ENCODE assay signal across 8 cellular contexts in the genomic region with DNA sequence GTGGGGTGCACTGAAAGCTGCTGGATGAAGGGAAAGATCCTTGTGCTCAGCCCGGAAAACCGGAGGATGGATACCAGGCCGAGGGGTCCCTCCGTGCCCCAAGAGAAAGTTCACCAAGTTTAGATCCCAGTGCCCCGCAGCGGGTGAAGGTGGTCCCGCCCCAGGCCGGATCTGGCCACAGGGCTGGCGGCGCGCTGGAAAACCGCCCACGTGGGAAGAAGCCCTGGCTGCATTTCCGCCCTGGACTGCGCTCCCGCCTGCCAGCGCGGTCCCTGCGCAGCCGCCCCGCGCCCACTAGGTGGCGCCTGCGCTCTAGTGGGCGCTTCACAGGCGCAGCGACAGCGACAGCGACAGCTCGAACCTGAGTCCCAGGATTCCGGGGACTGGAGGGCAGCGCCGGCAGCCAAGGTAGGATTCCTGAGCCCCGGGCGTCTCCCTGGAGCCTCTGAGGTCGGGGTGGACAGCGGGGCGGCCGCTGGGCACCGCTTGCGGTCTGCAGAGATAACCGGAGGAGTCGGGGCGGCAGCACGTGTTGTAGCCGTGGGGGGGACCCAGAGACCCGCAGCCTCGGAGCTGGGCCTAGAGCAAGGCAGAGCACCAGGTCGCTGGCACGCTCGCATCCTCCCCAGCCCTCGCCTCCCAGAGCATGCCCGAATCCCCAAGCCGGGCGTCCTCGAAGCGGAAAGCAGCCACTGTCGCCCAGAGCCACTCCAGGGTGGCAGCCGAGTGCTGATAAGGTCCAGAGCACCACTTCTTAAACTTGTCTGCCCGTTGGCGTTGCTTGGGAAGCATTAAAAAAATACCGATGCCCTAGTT. TPM values are rescaled to one million over a fixed set of nuclear protein-coding genes. Genes with fewer than 3 reads are reported as not detected.
DNase-seq lines count a peak whose midpoint lies in the region; ATAC-seq, FAIRE-seq and TF ChIP-seq lines count a peak whose summit lies in the region.

A gene with protein sequence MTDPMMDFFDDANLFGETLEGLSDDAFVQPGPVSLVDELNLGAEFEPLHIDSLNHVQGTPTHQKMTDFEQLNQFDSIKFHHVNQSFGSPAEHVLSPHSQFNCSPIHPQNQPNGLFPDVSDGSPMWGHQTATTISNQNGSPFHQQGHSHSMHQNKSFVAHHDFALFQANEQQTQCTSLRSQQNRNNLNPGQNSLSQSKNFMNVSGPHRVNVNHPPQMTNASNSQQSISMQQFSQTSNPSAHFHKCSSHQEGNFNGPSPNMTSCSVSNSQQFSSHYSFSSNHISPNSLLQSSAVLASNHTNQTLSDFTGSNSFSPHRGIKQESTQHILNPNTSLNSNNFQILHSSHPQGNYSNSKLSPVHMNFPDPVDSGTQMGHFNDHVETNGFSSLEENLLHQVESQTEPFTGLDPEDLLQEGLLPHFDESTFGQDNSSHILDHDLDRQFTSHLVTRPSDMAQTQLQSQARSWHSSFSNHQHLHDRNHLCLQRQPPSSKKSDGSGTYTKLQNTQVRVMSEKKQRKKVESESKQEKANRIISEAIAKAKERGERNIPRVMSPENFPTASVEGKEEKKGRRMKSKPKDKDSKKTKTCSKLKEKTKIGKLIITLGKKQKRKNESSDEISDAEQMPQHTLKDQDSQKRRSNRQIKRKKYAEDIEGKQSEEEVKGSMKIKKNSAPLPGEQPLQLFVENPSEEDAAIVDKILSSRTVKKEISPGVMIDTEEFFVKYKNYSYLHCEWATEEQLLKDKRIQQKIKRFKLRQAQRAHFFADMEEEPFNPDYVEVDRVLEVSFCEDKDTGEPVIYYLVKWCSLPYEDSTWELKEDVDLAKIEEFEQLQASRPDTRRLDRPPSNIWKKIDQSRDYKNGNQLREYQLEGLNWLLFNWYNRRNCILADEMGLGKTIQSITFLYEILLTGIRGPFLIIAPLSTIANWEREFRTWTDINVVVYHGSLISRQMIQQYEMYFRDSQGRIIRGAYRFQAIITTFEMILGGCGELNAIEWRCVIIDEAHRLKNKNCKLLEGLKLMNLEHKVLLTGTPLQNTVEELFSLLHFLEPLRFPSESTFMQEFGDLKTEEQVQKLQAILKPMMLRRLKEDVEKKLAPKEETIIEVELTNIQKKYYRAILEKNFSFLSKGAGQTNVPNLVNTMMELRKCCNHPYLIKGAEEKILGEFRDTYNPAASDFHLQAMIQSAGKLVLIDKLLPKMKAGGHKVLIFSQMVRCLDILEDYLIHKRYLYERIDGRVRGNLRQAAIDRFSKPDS (N-terminal part only) (plus strand): TSS at position 322 of the 816 bp plus-strand sequence. CDS start 101,099 bp downstream, outside the sequence.

- no peaks in the 10 kb centered on the region for H3K9me3 Mint-ChIP-seq in nephron progenitor cell
- no peaks in the 10 kb centered on the region for H3K9me3 Mint-ChIP-seq in stimulated activated naive CD8-positive, alpha-beta T cell treated with anti-CD3 and anti-CD28 coated beads, Interleukin-15, amount 100 ng/mL, for 72 hours

- ATAC-seq in stimulated activated naive CD8-positive, alpha-beta T cell treated with anti-CD3 and anti-CD28 coated beads, Interleukin-15, amount 100 ng/mL, for 72 hours: peak; percentile 90

- H3K36me3 ChIP-seq in Loucy (ENCODE audit: insufficient read depth, low read length): no peaks in the 10 kb centered on the region

- TF ChIP-seq CTCF in Loucy (conservative IDR thresholded peaks at IDR 0.05; ENCODE audit: low read length): peak; percentile 92
- peak; percentile 93 for TF ChIP-seq CTCF in fibroblast of the aortic adventitia (IDR thresholded peaks at IDR 0.05; ENCODE audit: insufficient read depth, low read length)
- peak; percentile 98 for TF ChIP-seq CTCF in nephron progenitor cell (IDR thresholded peaks at IDR 0.05)

- peak within 1 kb of the TSS; percentile 90 for H3K4me3 Mint-ChIP-seq in nephron progenitor cell
- H3K4me3 Mint-ChIP-seq in stimulated activated naive CD8-positive, alpha-beta T cell treated with anti-CD3 and anti-CD28 coated beads, Interleukin-15, amount 100 ng/mL, for 72 hours: peak within 1 kb of the TSS; percentile 88 to 94

- H3K36me3 Mint-ChIP-seq in nephron progenitor cell (ENCODE audit: low read depth): no peaks in the 10 kb centered on the region

- peaks cover 5% of the 10 kb centered on the region for H3K27me3 Mint-ChIP-seq in nephron progenitor cell (ENCODE audit: low read depth, poor library complexity)
- peaks cover 13% of the 10 kb centered on the region for H3K27me3 Mint-ChIP-seq in stimulated activated naive CD8-positive, alpha-beta T cell treated with anti-CD3 and anti-CD28 coated beads, Interleukin-15, amount 100 ng/mL, for 72 hours

- no peaks in the 10 kb centered on the region for H4K20me1 ChIP-seq in Loucy (ENCODE audit: insufficient read depth, low read length, poor library complexity, severe bottlenecking)

- no peak for FAIRE-seq in H54 (lab: Jason Lieb, UNC)

- H3K4me2 ChIP-seq in Loucy (ENCODE audit: low read depth, low read length, poor library complexity, severe bottlenecking): peak within 1 kb of the TSS; percentile 88

- H3K9ac ChIP-seq in Loucy (ENCODE audit: low read depth, low read length, poor library complexity, severe bottlenecking): peak within 1 kb of the TSS; percentile 90

- H3K4me3 ChIP-seq in Loucy (ENCODE audit: low read length, poor library complexity, severe bottlenecking) (peak within 1 kb of the TSS; percentile 83), fibroblast of the aortic adventitia (ENCODE audit: low read depth, low read length) (peak within 1 kb of the TSS; percentile 86)

- H3F3A ChIP-seq in Loucy (ENCODE audit: low read depth): no peaks in the 10 kb centered on the region

- TF ChIP-seq POLR2A in H54 (IDR thresholded peaks at IDR 0.05; ENCODE audit: low read depth, low read length): peak; percentile 18; the same call in 1 of the 2 replicates

- peaks cover 23% of the 10 kb centered on the region for H3K79me2 ChIP-seq in Loucy (ENCODE audit: insufficient read depth, low read length)

- H3K4me1 Mint-ChIP-seq in nephron progenitor cell: peaks cover 34% of the 10 kb centered on the region
- peaks cover 42% of the 10 kb centered on the region for H3K4me1 Mint-ChIP-seq in stimulated activated naive CD8-positive, alpha-beta T cell treated with anti-CD3 and anti-CD28 coated beads, Interleukin-15, amount 100 ng/mL, for 72 hours

- H2AFZ ChIP-seq in Loucy (ENCODE audit: low read length): peak within 1 kb of the TSS; percentile 99

- H3K27ac Mint-ChIP-seq in nephron progenitor cell: peak within 1 kb of the TSS; percentile 97
- H3K27ac Mint-ChIP-seq in stimulated activated naive CD8-positive, alpha-beta T cell treated with anti-CD3 and anti-CD28 coated beads, Interleukin-15, amount 100 ng/mL, for 72 hours: peak within 1 kb of the TSS; percentile 93 to 94

- no peaks in the 10 kb centered on the region for H3K9me2 ChIP-seq in Loucy (replicated peaks; ENCODE audit: low read depth, low read length)

- DNase-seq in ELR (ENCODE audit: low read depth): peak; percentile 87
- DNase-seq in H54 (ENCODE audit: insufficient read length, low spot score): peak; percentile 74
- DNase-seq in SHP77 (lab: John Stamatoyannopoulos, UW): peak; percentile 75 to 83
- peak; percentile 63 for DNase-seq in activated effector memory CD4-positive, alpha-beta T cell treated with Interleukin-2 at 50 U/mL for 16 hours
- DNase-seq in fibroblast of the aortic adventitia (ENCODE audit: low read depth): peak; percentile 82
- peak; percentile 86 for DNase-seq in nephron progenitor cell
- peak; percentile 78 to 82 for DNase-seq in stimulated activated naive CD8-positive, alpha-beta T cell treated with anti-CD3 and anti-CD28 coated beads, Interleukin-15, amount 100 ng/mL, for 72 hours

- H3K4me1 ChIP-seq in Loucy (ENCODE audit: insufficient read depth, low read length, poor library complexity, severe bottlenecking): peaks cover 26% of the 10 kb centered on the region

- no peaks in the 10 kb centered on the region for H3K27me3 ChIP-seq in Loucy (ENCODE audit: insufficient read depth, low read length, poor library complexity, severe bottlenecking)

- no peaks in the 10 kb centered on the region for H3K9me3 ChIP-seq in Loucy (ENCODE audit: insufficient read depth, low read depth, low read length)

RNA-seq across cellular contexts. Expression of the gene that starts here (rescaled TPM):
- 70.8 and 90.6 TPM in 2 replicates for total RNA-seq in fibroblast of the aortic adventitia (ENCODE audit: low replicate concordance)

Comparison
In these comparisons a context has a peak if more than half of its experiments do, and no peak if none do; other contexts are left out.
1. Peak in every context shown above with its lines: DNase-seq, ATAC-seq and H3K4me3 ChIP-seq.